ENCODE assay signal across 8 cellular contexts in genomic region chr6:33427585-33428218, GRCh38.
DNase-seq lines count a peak whose midpoint lies in the region; ATAC-seq and TF ChIP-seq lines count a peak whose summit lies in the region.

No MANE protein-coding gene starts in this region.

- no peak for ATAC-seq in HG03442 (IDR thresholded peaks at IDR 0.05; ENCODE audit: unreplicated experiment)
- no peak for ATAC-seq in GM19452 (IDR thresholded peaks at IDR 0.05; ENCODE audit: unreplicated experiment)
- no peak for ATAC-seq in GM21526 (IDR thresholded peaks at IDR 0.05; ENCODE audit: low FRiP score, unreplicated experiment)

- DNase-seq in GM10266 (ENCODE audit: extremely low spot score) = peak; percentile 86
- peak; percentile 40 for DNase-seq in NCI-H774 (lab: John Stamatoyannopoulos, UW)
- peak; percentile 52 for DNase-seq in activated gamma-delta T cell treated with Interleukin-2 at 50 U/mL for 16 hours
- DNase-seq in germinal center (ENCODE audit: low spot score) = peak; percentile 67
- peak in 41 of 56 donors; percentile 15 to 73 (median 42) for DNase-seq in nucleus accumbens (lab: John Stamatoyannopoulos, UW)

- no peak for TF ChIP-seq CTCF in GM10266 (IDR thresholded peaks at IDR 0.05; ENCODE audit: control insufficient read depth, insufficient read depth, low read depth, missing control alignments)
